24 cellular contexts compared by ENCODE assay signal in genomic region chr3:177594096-177594495, GRCh38.
DNase-seq lines count a peak whose midpoint lies in the region; ATAC-seq, FAIRE-seq and TF ChIP-seq lines count a peak whose summit lies in the region.
"Had no signal": no experiment of that assay in that cellular context is flagged by ENCODE, and none has a peak within 500 bp of the region (broad histone marks: within the 10 kb centered on the region; RNA-seq: fewer than 3 reads in every experiment).

No MANE protein-coding gene starts in this region.

- H3K4me3 ChIP-seq in A549 (no peak overlapping the region), Loucy (ENCODE audit: low read length, poor library complexity, severe bottlenecking) (no peak overlapping the region), HepG2 (replicated peaks in 1 of 3; ENCODE audit: insufficient read depth in 1 of 3, low read depth in 2 of 3, low read length in 3 of 3) (no peak overlapping the region), smooth muscle cell (no peak overlapping the region)
- H3K4me3 ChIP-seq: psoas muscle, SJCRH30 had no signal

- ATAC-seq in A549: peak in 1 of 2 experiments; percentile 23; a peak in 2 of 6 replicates
- no peak for ATAC-seq in HepG2
- ATAC-seq in HG02884 (IDR thresholded peaks at IDR 0.05; ENCODE audit: unreplicated experiment): no peak
- ATAC-seq: activated naive CD8-positive, alpha-beta T cell treated with anti-CD3 and anti-CD28 coated beads, Interleukin-2, amount 50 U/mL, for 24 hours; activated T-helper 17 cell treated with anti-CD3 and anti-CD28 coated beads, Interleukin-2, amount 50 U/mL, for 72 hours; naive thymus-derived CD8-positive, alpha-beta T cell; psoas muscle had no signal

- peak overlapping the region in 4 of 5 experiments; percentile 1 to 55 (median 24) for H3K27ac Mint-ChIP-seq in brain
- H3K27ac Mint-ChIP-seq: activated naive CD8-positive, alpha-beta T cell treated with anti-CD3 and anti-CD28 coated beads, Interleukin-2, amount 50 U/mL, for 24 hours; activated T-helper 17 cell treated with anti-CD3 and anti-CD28 coated beads, Interleukin-2, amount 50 U/mL, for 72 hours; memory B cell had no signal

- H3F3A ChIP-seq in Loucy (ENCODE audit: low read depth): no peaks in the 10 kb centered on the region
- H3F3A ChIP-seq in smooth muscle cell (ENCODE audit: low read depth): no peaks in the 10 kb centered on the region

- FAIRE-seq in A549 (lab: Jason Lieb, UNC) (no peak), HepG2 (lab: Jason Lieb, UNC) (no peak)
- FAIRE-seq: islet of Langerhans had no signal

- H3K36me3 Mint-ChIP-seq in brain: no peaks in the 10 kb centered on the region
- H3K36me3 Mint-ChIP-seq: CD4-positive, alpha-beta memory T cell; memory B cell; naive thymus-derived CD8-positive, alpha-beta T cell had no signal

- H3K4me1 Mint-ChIP-seq in brain: peaks cover 96% of the 10 kb centered on the region

- TF ChIP-seq EP300 in A549 (IDR thresholded peaks at IDR 0.05) (no peak), HepG2 (IDR thresholded peaks at IDR 0.05; ENCODE audit: low read depth in 2 of 2, low read length in 2 of 2) (no peak), HepG2 (CRISPR knock-in tag; IDR thresholded peaks at IDR 0.05; ENCODE audit: borderline replicate concordance) (no peak)

- no peak overlapping the region for H3K4me3 Mint-ChIP-seq in brain
- H3K4me3 Mint-ChIP-seq: activated naive CD8-positive, alpha-beta T cell treated with anti-CD3 and anti-CD28 coated beads, Interleukin-2, amount 50 U/mL, for 24 hours; activated T-helper 17 cell treated with anti-CD3 and anti-CD28 coated beads, Interleukin-2, amount 50 U/mL, for 72 hours; memory B cell; naive thymus-derived CD8-positive, alpha-beta T cell had no signal

- intact Hi-C loops in HepG2 (cut with micrococcal nuclease; ENCODE audit: unreplicated experiment): no loop called here

- POLR2A ChIA-PET in A549 (lab: Yijun Ruan, JAX): no interaction called here
- POLR2A ChIA-PET in HepG2 (lab: Yijun Ruan, JAX): no interaction called here

- H3K9ac ChIP-seq in Loucy (ENCODE audit: low read depth, low read length, poor library complexity, severe bottlenecking) (no peak overlapping the region), HepG2 (ENCODE audit: insufficient read depth, low read depth, low read length) (no peak overlapping the region), smooth muscle cell (ENCODE audit: low read depth) (no peak overlapping the region)

- H2AFZ ChIP-seq in Loucy (ENCODE audit: low read length) (peak overlapping the region; percentile 22; the same call in 1 of the 2 replicates), HepG2 (ENCODE audit: low read length) (no peak overlapping the region), smooth muscle cell (ENCODE audit: low read depth) (no peak overlapping the region)

- H3K9me2 ChIP-seq in Loucy (replicated peaks; ENCODE audit: low read depth, low read length): no peaks in the 10 kb centered on the region

- peaks cover 70% of the 10 kb centered on the region for H3K4me1 ChIP-seq in A549
- H3K4me1 ChIP-seq in Loucy (ENCODE audit: insufficient read depth, low read length, poor library complexity, severe bottlenecking): peaks cover 76% of the 10 kb centered on the region
- peaks cover 56% of the 10 kb centered on the region for H3K4me1 ChIP-seq in HepG2 (ENCODE audit: insufficient read depth, low read length)
- H3K4me1 ChIP-seq in smooth muscle cell (ENCODE audit: low read depth): peaks cover 36% of the 10 kb centered on the region

- H3K27me3 Mint-ChIP-seq in brain: no peaks in the 10 kb centered on the region
- H3K27me3 Mint-ChIP-seq: activated naive CD8-positive, alpha-beta T cell treated with anti-CD3 and anti-CD28 coated beads, Interleukin-2, amount 50 U/mL, for 24 hours; activated T-helper 17 cell treated with anti-CD3 and anti-CD28 coated beads, Interleukin-2, amount 50 U/mL, for 72 hours; CD4-positive, alpha-beta memory T cell; memory B cell; naive thymus-derived CD8-positive, alpha-beta T cell had no signal

- H4K20me1 ChIP-seq in Loucy (ENCODE audit: insufficient read depth, low read length, poor library complexity, severe bottlenecking) (no peaks in the 10 kb centered on the region), HepG2 (ENCODE audit: insufficient read depth, low read length) (no peaks in the 10 kb centered on the region), smooth muscle cell (ENCODE audit: low read depth) (no peaks in the 10 kb centered on the region)

- H3K36me3 ChIP-seq in Loucy (ENCODE audit: insufficient read depth, low read length) (no peaks in the 10 kb centered on the region), HepG2 (replicated peaks in 1 of 2; ENCODE audit: control insufficient read depth in 1 of 2, insufficient read depth in 2 of 2, low read length in 2 of 2) (no peaks in the 10 kb centered on the region), smooth muscle cell (ENCODE audit: low read depth) (no peaks in the 10 kb centered on the region)
- H3K36me3 ChIP-seq: SJCRH30 had no signal

- peak overlapping the region; percentile 56 for H3K4me2 ChIP-seq in A549
- H3K4me2 ChIP-seq in Loucy (ENCODE audit: low read depth, low read length, poor library complexity, severe bottlenecking): no peak overlapping the region
- H3K4me2 ChIP-seq in HepG2 (ENCODE audit: low read depth, low read length): no peak overlapping the region
- no peak overlapping the region for H3K4me2 ChIP-seq in smooth muscle cell

- 72% methylated on average over 6 of the region's 6 CpGs for WGBS in A549 (ENCODE audit: missing lambda C conversion rate)
- WGBS in HepG2 (ENCODE audit: low lambda C conversion rate): 61% methylated on average over 6 of the region's 6 CpGs
- WGBS in smooth muscle cell (ENCODE audit: low lambda C conversion rate): 74% methylated on average over 6 of the region's 6 CpGs

- peaks cover 0 to 5% (median 0%) of the 10 kb centered on the region in 5 experiments for H3K9me3 Mint-ChIP-seq in brain
- H3K9me3 Mint-ChIP-seq: activated naive CD8-positive, alpha-beta T cell treated with anti-CD3 and anti-CD28 coated beads, Interleukin-2, amount 50 U/mL, for 24 hours; activated T-helper 17 cell treated with anti-CD3 and anti-CD28 coated beads, Interleukin-2, amount 50 U/mL, for 72 hours; CD4-positive, alpha-beta memory T cell; memory B cell; naive thymus-derived CD8-positive, alpha-beta T cell had no signal

- no peaks in the 10 kb centered on the region for H3K9me3 ChIP-seq in A549
- no peaks in the 10 kb centered on the region for H3K9me3 ChIP-seq in Loucy (ENCODE audit: insufficient read depth, low read depth, low read length)
- no peaks in the 10 kb centered on the region for H3K9me3 ChIP-seq in HepG2 (ENCODE audit: low read length)
- H3K9me3 ChIP-seq in smooth muscle cell (replicated peaks; ENCODE audit: low read depth): no peaks in the 10 kb centered on the region
- H3K9me3 ChIP-seq: psoas muscle, SJCRH30 had no signal

- no TSS peak for BruUV-seq in HepG2 (replicated peaks; lab: Mats Ljungman, UMichigan)

- TF ChIP-seq RAD21 in A549 (conservative IDR thresholded peaks at IDR 0.05 in 1 of 2, IDR thresholded peaks at IDR 0.05 in 1 of 2) (no peak), HepG2 (CRISPR knock-in tag; IDR thresholded peaks at IDR 0.05) (no peak)

- H3K27me3 ChIP-seq in Loucy (ENCODE audit: insufficient read depth, low read length, poor library complexity, severe bottlenecking): no peaks in the 10 kb centered on the region
- no peaks in the 10 kb centered on the region for H3K27me3 ChIP-seq in HepG2 (ENCODE audit: control insufficient read depth in 1 of 2, insufficient read depth in 2 of 2, low read length in 2 of 2)
- H3K27me3 ChIP-seq in smooth muscle cell (ENCODE audit: low read depth): no peaks in the 10 kb centered on the region
- H3K27me3 ChIP-seq: SJCRH30 had no signal

- H3K79me2 ChIP-seq in Loucy (ENCODE audit: insufficient read depth, low read length): no peaks in the 10 kb centered on the region
- no peaks in the 10 kb centered on the region for H3K79me2 ChIP-seq in HepG2 (ENCODE audit: insufficient read depth, low read length)
- H3K79me2 ChIP-seq in smooth muscle cell (ENCODE audit: low read depth): no peaks in the 10 kb centered on the region

- H3K27ac ChIP-seq in A549: peak overlapping the region; percentile 49 to 75
- H3K27ac ChIP-seq in HepG2 (ENCODE audit: extremely low read length, insufficient read depth, low read length): no peak overlapping the region
- H3K27ac ChIP-seq in smooth muscle cell (ENCODE audit: low read depth): no peak overlapping the region
- no peak overlapping the region for H3K27ac ChIP-seq in substantia nigra (ENCODE audit: low read depth, low read length, poor library complexity, severe bottlenecking)
- H3K27ac ChIP-seq: psoas muscle, SJCRH30 had no signal

- TF ChIP-seq CTCF in A549 (IDR thresholded peaks at IDR 0.05): no peak
- TF ChIP-seq CTCF in Loucy (conservative IDR thresholded peaks at IDR 0.05; ENCODE audit: low read length): no peak
- no peak for TF ChIP-seq CTCF in brain (conservative IDR thresholded peaks at IDR 0.05)
- TF ChIP-seq CTCF in HepG2 (CRISPR knock-in tag; IDR thresholded peaks at IDR 0.05): no peak
- no peak for TF ChIP-seq CTCF in smooth muscle cell (IDR thresholded peaks at IDR 0.05; ENCODE audit: borderline replicate concordance, insufficient read depth, poor library complexity, severe bottlenecking)

- TF ChIP-seq POLR2A in A549 (IDR thresholded peaks at IDR 0.05; ENCODE audit: low read length): no peak
- no peak for TF ChIP-seq POLR2A in HepG2 (IDR thresholded peaks at IDR 0.05; ENCODE audit: insufficient read depth in 1 of 2, low read depth in 2 of 2, low read length in 2 of 2)

- DNase-seq in A549 (ENCODE audit: low read depth in 1 of 2, low spot score in 1 of 2) (peak in 1 of 2 experiments; percentile 66), HepG2 (ENCODE audit: low spot score) (no peak), smooth muscle cell (lab: John Stamatoyannopoulos, UW; ENCODE audit: unreplicated experiment) (no peak), substantia nigra (lab: John Stamatoyannopoulos, UW) (no peak), cortex of kidney (lab: John Stamatoyannopoulos, UW) (no peak)
- DNase-seq: ACHN; activated CD4-positive, CD25-positive, alpha-beta regulatory T cell treated with anti-CD3 and anti-CD28 coated beads, Interleukin-2, amount 50 U/mL, for 72 hours; activated naive CD8-positive, alpha-beta T cell treated with anti-CD3 and anti-CD28 coated beads, Interleukin-2, amount 50 U/mL, for 24 hours; caudate nucleus; CD4-positive, alpha-beta memory T cell; DMS79 treated with DMSO at 0.1 percent for 48 hours; effector CD8-positive, alpha-beta T cell; MM.1S; naive thymus-derived CD8-positive, alpha-beta T cell; NCI-H2081 treated with DMSO at 0.1 percent for 48 hours; NCI-H510A treated with DMSO at 0.1 percent for 48 hours; psoas muscle; SJCRH30 had no signal

- in situ Hi-C loops in HepG2 (cut with HindIII; ENCODE audit: extremely low pct_ligation_motif_present, low pct_unique_long_range_greater_than_20kb): no loop called here

- CTCF ChIA-PET in A549 (lab: Yijun Ruan, JAX): no interaction called here
- CTCF ChIA-PET in HepG2 (lab: Yijun Ruan, JAX; ENCODE audit: low intra/inter-chr PET ratio, low total read pairs): no interaction called here

TF ChIP-seq in HepG2, 621 proteins besides CTCF, POLR2A, EP300 and RAD21 (continues in another document):
- no peak for TF ChIP-seq MTA3 (CRISPR knock-in tag; IDR thresholded peaks at IDR 0.05)

Comparison
In these comparisons a context has a peak if more than half of its experiments do, and no peak if none do; other contexts are left out.
1. H3K27ac ChIP-seq: peak in A549 (2 of 2); none in HepG2 (single experiment), smooth muscle cell (single experiment) and substantia nigra (single experiment).
2. Of the 38 proteins assayed by ChIP-seq in both HepG2 and A549: peak only in HepG2: none; only in A549: USF2; in both: CEBPB; in neither: 36.